Comparison of ENCODE assay signal across 16 cellular contexts in genomic region chr7:29642494-29643155, GRCh38.
"Had no signal": no experiment of that assay in that cellular context is flagged by ENCODE, and none has a peak within 500 bp of the region (broad histone marks: within the 10 kb centered on the region; RNA-seq: fewer than 3 reads in every experiment).

No MANE protein-coding gene starts in this region.

- H3K4me1 Mint-ChIP-seq: memory B cell; naive thymus-derived CD8-positive, alpha-beta T cell had no signal

- H3K27me3 ChIP-seq: cardiac muscle cell, right atrium auricular region, transverse colon had no signal

- FAIRE-seq: colon had no signal

- DNase-seq: activated CD4-positive, CD25-positive, alpha-beta regulatory T cell; activated naive CD4-positive, alpha-beta T cell; aorta; erythroblast; hypothalamus; left ventricle myocardium superior; naive thymus-derived CD8-positive, alpha-beta T cell; stimulated activated naive CD8-positive, alpha-beta T cell treated with anti-CD3 and anti-CD28 coated beads, Interleukin-15, Interleukin-2, amounts not matched to agents 100 U/mL and 50 U/mL, for 24 hours; transverse colon had no signal

- H3K36me3 Mint-ChIP-seq: memory B cell; naive thymus-derived CD8-positive, alpha-beta T cell had no signal

- H3K4me3 Mint-ChIP-seq: activated T-helper 1 cell treated with anti-CD3 and anti-CD28 coated beads, Interleukin-12 subunit alpha, Interleukin-12 subunit beta, Interleukin-2, Interleukin-4 antibody, amounts not matched to agents 30 ng/mL and 10 ng/mL and 1 ng/mL, durations not matched to agents 14 hours and 24 hours and 36 hours; memory B cell; naive thymus-derived CD8-positive, alpha-beta T cell; T-helper 2 cell treated with Interferon-gamma antibody and Interleukin-4, amounts not matched to agents 5 μg/mL and 100 μg/mL, for 36 hours had no signal

- H3K9me3 ChIP-seq: right atrium auricular region, transverse colon had no signal

- H3K27ac ChIP-seq: cardiac muscle cell, right atrium auricular region, transverse colon had no signal

- H3K4me1 ChIP-seq: transverse colon had no signal

- H3K9me3 Mint-ChIP-seq: activated T-helper 1 cell treated with anti-CD3 and anti-CD28 coated beads, Interleukin-12 subunit alpha, Interleukin-12 subunit beta, Interleukin-2, Interleukin-4 antibody, amounts not matched to agents 30 ng/mL and 10 ng/mL and 1 ng/mL, durations not matched to agents 14 hours and 24 hours and 36 hours; memory B cell; naive thymus-derived CD8-positive, alpha-beta T cell; T-helper 2 cell treated with Interferon-gamma antibody and Interleukin-4, amounts not matched to agents 5 μg/mL and 100 μg/mL, for 36 hours had no signal

- H3K27me3 Mint-ChIP-seq: progenitor cell of endocrine pancreas had no signal

- H3K4me3 ChIP-seq: cardiac muscle cell, right atrium auricular region, transverse colon had no signal

- ATAC-seq: left ventricle myocardium superior; naive thymus-derived CD8-positive, alpha-beta T cell; stimulated activated naive CD8-positive, alpha-beta T cell treated with anti-CD3 and anti-CD28 coated beads, Interleukin-15, Interleukin-2, amounts not matched to agents 100 U/mL and 50 U/mL, for 24 hours had no signal

- H3K36me3 ChIP-seq: cardiac muscle cell, right atrium auricular region, transverse colon had no signal

- H3K27ac Mint-ChIP-seq: activated T-helper 1 cell treated with anti-CD3 and anti-CD28 coated beads, Interleukin-12 subunit alpha, Interleukin-12 subunit beta, Interleukin-2, Interleukin-4 antibody, amounts not matched to agents 30 ng/mL and 10 ng/mL and 1 ng/mL, durations not matched to agents 14 hours and 24 hours and 36 hours; memory B cell; progenitor cell of endocrine pancreas; T-helper 2 cell treated with Interferon-gamma antibody and Interleukin-4, amounts not matched to agents 5 μg/mL and 100 μg/mL, for 36 hours had no signal
